ENCODE assay signal across 19 cellular contexts in the genomic region with DNA sequence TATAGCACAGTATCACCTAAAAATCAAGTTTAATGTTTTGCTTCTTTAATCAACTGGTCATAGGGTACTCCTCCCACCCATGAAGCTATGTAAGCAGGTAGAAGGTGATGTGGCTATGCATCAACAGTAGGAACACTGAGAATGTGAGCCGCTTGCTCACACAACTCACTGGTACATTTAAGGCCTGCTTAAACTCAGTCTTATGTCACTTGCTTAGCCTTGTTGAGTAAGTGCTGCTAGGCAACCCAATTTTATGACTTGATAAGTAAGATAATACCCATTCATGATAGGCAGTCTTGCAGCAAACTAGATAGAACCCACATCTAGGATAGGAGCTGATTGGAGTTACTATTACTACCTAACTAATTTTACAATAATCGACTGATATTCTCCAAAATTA.
"Had no signal": no experiment of that assay in that cellular context is flagged by ENCODE, and none has a peak within 500 bp of the region (broad histone marks: within the 10 kb centered on the region; RNA-seq: fewer than 3 reads in every experiment).

No MANE protein-coding gene starts in this region.

- H3K27me3 ChIP-seq: adrenal gland, cardiac muscle cell, suprapubic skin, transverse colon had no signal

- H3K9me3 ChIP-seq: adrenal gland, prostate gland, suprapubic skin, transverse colon had no signal

- H3K36me3 ChIP-seq: adrenal gland, cardiac muscle cell, prostate gland, suprapubic skin, transverse colon, WERI-Rb-1 had no signal

- H3K4me3 Mint-ChIP-seq: neural crest cell; stimulated activated naive CD8-positive, alpha-beta T cell treated with anti-CD3 and anti-CD28 coated beads, Interleukin-15, amount 100 ng/mL, for 72 hours had no signal

- H3K4me1 ChIP-seq: adrenal gland, prostate gland, suprapubic skin, transverse colon had no signal

- H3K4me2 ChIP-seq: smooth muscle cell had no signal

- H3K27ac ChIP-seq: adrenal gland, cardiac muscle cell, prostate gland, suprapubic skin, transverse colon, WERI-Rb-1 had no signal

- H3K36me3 Mint-ChIP-seq: activated naive CD4-positive, alpha-beta T cell treated with anti-CD3 and anti-CD28 coated beads, Interleukin-2, amount 50 U/mL, for 72 hours had no signal

- H3K27ac Mint-ChIP-seq: activated naive CD4-positive, alpha-beta T cell treated with anti-CD3 and anti-CD28 coated beads, Interleukin-2, amount 50 U/mL, for 72 hours; stimulated activated naive CD8-positive, alpha-beta T cell treated with anti-CD3 and anti-CD28 coated beads, Interleukin-15, amount 100 ng/mL, for 72 hours had no signal

- H3K27me3 Mint-ChIP-seq: stimulated activated naive CD8-positive, alpha-beta T cell treated with anti-CD3 and anti-CD28 coated beads, Interleukin-15, amount 100 ng/mL, for 72 hours had no signal

- H3K4me1 Mint-ChIP-seq: neural crest cell; stimulated activated naive CD8-positive, alpha-beta T cell treated with anti-CD3 and anti-CD28 coated beads, Interleukin-15, amount 100 ng/mL, for 72 hours had no signal

- H3K4me3 ChIP-seq: adrenal gland, cardiac muscle cell, lung, prostate gland, smooth muscle cell, suprapubic skin, transverse colon had no signal

- DNase-seq: activated CD4-positive, alpha-beta T cell treated with anti-CD3 and anti-CD28 coated beads for 1 hour; activated gamma-delta T cell treated with Interleukin-2 at 50 U/mL for 16 hours; adrenal gland; dermis blood vessel endothelial cell; effector memory CD4-positive, alpha-beta T cell; hippocampal formation; right cardiac atrium; stimulated activated CD4-positive, alpha-beta T cell treated with anti-CD3 and anti-CD28 coated beads, Interleukin-4, amount 100 ng/mL, for 1 hour; stimulated activated naive CD8-positive, alpha-beta T cell treated with anti-CD3 and anti-CD28 coated beads, Interleukin-15, amount 100 ng/mL, for 72 hours; SW 1271; transverse colon; WERI-Rb-1 had no signal
